16 cellular contexts compared by ENCODE assay signal in the genomic region with DNA sequence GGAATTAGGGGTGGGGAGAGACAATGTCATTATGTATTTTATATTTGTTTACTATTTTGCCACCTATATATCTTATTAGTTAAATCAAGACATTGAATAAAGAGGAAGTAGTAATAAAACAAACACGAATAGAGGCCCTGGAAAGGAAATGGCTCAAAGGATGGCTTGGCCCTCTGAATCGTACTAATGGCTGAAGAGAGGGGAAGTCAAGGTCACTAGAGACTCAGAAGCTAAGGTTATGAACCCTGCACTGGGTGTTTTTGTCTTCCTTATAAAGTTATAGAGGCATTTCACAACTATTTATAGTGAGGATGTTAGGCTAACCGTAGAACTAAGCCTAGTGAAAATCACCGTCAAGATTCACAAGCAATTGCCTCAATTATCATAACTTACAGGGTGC.
DNase-seq lines count a peak whose midpoint lies in the region; ATAC-seq, FAIRE-seq and TF ChIP-seq lines count a peak whose summit lies in the region.
"Had no signal": no experiment of that assay in that cellular context is flagged by ENCODE, and none has a peak within 500 bp of the region (broad histone marks: within the 10 kb centered on the region; RNA-seq: fewer than 3 reads in every experiment).

No MANE protein-coding gene starts in this region.

- no peaks in the 10 kb centered on the region for H3K27me3 Mint-ChIP-seq in activated B cell treated with CpG ODN at 0.5 μM for 24 hours
- no peaks in the 10 kb centered on the region for H3K27me3 Mint-ChIP-seq in stimulated activated memory B cell treated with anti-CD40 and anti-IgM and Interleukin-4, amounts not matched to agents 10 μg/mL and 1 μg/mL and 100 μg/mL, for 72 hours
- H3K27me3 Mint-ChIP-seq: CD4-positive, alpha-beta memory T cell; IgD-negative memory B cell had no signal

- DNase-seq in GM18507 (ENCODE audit: extremely low spot score, insufficient read length, low read depth) (no peak), NOMO-1 (lab: John Stamatoyannopoulos, UW; ENCODE audit: unreplicated experiment in 2 of 2) (peak; percentile 33 to 36), activated B cell treated with CpG ODN at 0.5 μM for 24 hours (no peak), NCI-H2107 treated with DMSO at 0.1 percent for 48 hours (lab: John Stamatoyannopoulos, UW; ENCODE audit: unreplicated experiment) (no peak)
- no peak for DNase-seq in activated CD4-positive, alpha-beta T cell treated with anti-CD3 and anti-CD28 coated beads, Interleukin-2, amount 50 U/mL, for 1 hour
- DNase-seq: BE2C; CD4-positive, alpha-beta memory T cell; DMS79 had no signal

- TF ChIP-seq CTCF in activated B cell treated with CpG ODN at 0.5 μM for 24 hours (IDR thresholded peaks at IDR 0.05): no peak

- CTCF ChIA-PET in activated B cell treated with CpG ODN at 0.5 μM for 24 hours (lab: Charles Lee): no interaction called here

- H3K27ac Mint-ChIP-seq in activated B cell treated with CpG ODN at 0.5 μM for 24 hours: peak overlapping the region; percentile 1
- H3K27ac Mint-ChIP-seq in stimulated activated memory B cell treated with anti-CD40 and anti-IgM and Interleukin-4, amounts not matched to agents 10 μg/mL and 1 μg/mL and 100 μg/mL, for 72 hours: peak overlapping the region; percentile 31
- H3K27ac Mint-ChIP-seq: CD4-positive, alpha-beta memory T cell had no signal

- no peaks in the 10 kb centered on the region for H3K9me3 Mint-ChIP-seq in activated B cell treated with CpG ODN at 0.5 μM for 24 hours
- peaks cover 4% of the 10 kb centered on the region for H3K9me3 Mint-ChIP-seq in stimulated activated memory B cell treated with anti-CD40 and anti-IgM and Interleukin-4, amounts not matched to agents 10 μg/mL and 1 μg/mL and 100 μg/mL, for 72 hours
- H3K9me3 Mint-ChIP-seq: CD4-positive, alpha-beta memory T cell; IgD-negative memory B cell had no signal

- POLR2A ChIA-PET in activated B cell treated with CpG ODN at 0.5 μM for 24 hours (lab: Charles Lee): no interaction called here

- ATAC-seq in activated B cell treated with CpG ODN at 0.5 μM for 24 hours (ENCODE audit: low read depth) (no peak), HG02840 (IDR thresholded peaks at IDR 0.05; ENCODE audit: low FRiP score, unreplicated experiment) (no peak)
- peak; percentile 36 for ATAC-seq in stimulated activated memory B cell treated with anti-CD40 and anti-IgM and Interleukin-4, amounts not matched to agents 10 μg/mL and 1 μg/mL and 100 μg/mL, for 72 hours
- ATAC-seq: HCT116 had no signal

- FAIRE-seq in GM18507 (lab: Jason Lieb, UNC): peak; percentile 36
- FAIRE-seq: A204.1, GM12891, GM19239, H54 had no signal

- H3K4me3 Mint-ChIP-seq in activated B cell treated with CpG ODN at 0.5 μM for 24 hours: no peak overlapping the region
- H3K4me3 Mint-ChIP-seq in stimulated activated memory B cell treated with anti-CD40 and anti-IgM and Interleukin-4, amounts not matched to agents 10 μg/mL and 1 μg/mL and 100 μg/mL, for 72 hours: no peak overlapping the region
- H3K4me3 Mint-ChIP-seq: CD4-positive, alpha-beta memory T cell had no signal

- intact Hi-C loops in activated B cell treated with CpG ODN at 0.5 μM for 24 hours (cut with micrococcal nuclease): no loop called here

- peaks cover 16% of the 10 kb centered on the region for H3K4me1 Mint-ChIP-seq in activated B cell treated with CpG ODN at 0.5 μM for 24 hours
- H3K4me1 Mint-ChIP-seq in stimulated activated memory B cell treated with anti-CD40 and anti-IgM and Interleukin-4, amounts not matched to agents 10 μg/mL and 1 μg/mL and 100 μg/mL, for 72 hours: peaks cover 17% of the 10 kb centered on the region
- H3K4me1 Mint-ChIP-seq: CD4-positive, alpha-beta memory T cell had no signal

- no peaks in the 10 kb centered on the region for H3K36me3 Mint-ChIP-seq in activated B cell treated with CpG ODN at 0.5 μM for 24 hours (ENCODE audit: low read depth)
- H3K36me3 Mint-ChIP-seq in stimulated activated memory B cell treated with anti-CD40 and anti-IgM and Interleukin-4, amounts not matched to agents 10 μg/mL and 1 μg/mL and 100 μg/mL, for 72 hours: no peaks in the 10 kb centered on the region
- H3K36me3 Mint-ChIP-seq: CD4-positive, alpha-beta memory T cell; IgD-negative memory B cell had no signal

Comparison
In these comparisons a context has a peak if more than half of its experiments do, and no peak if none do; other contexts are left out.
1. DNase-seq: peak in NOMO-1 (2 of 2); none in GM18507 (single experiment), activated B cell treated with CpG ODN at 0.5 μM for 24 hours (single experiment), NCI-H2107 treated with DMSO at 0.1 percent for 48 hours (single experiment) and activated CD4-positive, alpha-beta T cell treated with anti-CD3 and anti-CD28 coated beads, Interleukin-2, amount 50 U/mL, for 1 hour (single experiment).